10 cellular contexts compared by ENCODE assay signal in genomic region chrX:153913211-153913610, GRCh38. TPM values are rescaled to one million over a fixed set of nuclear protein-coding genes. Genes with fewer than 3 reads are reported as not detected.
"Had no signal": no experiment of that assay in that cellular context is flagged by ENCODE, and none has a peak within 500 bp of the region (broad histone marks: within the 10 kb centered on the region; RNA-seq: fewer than 3 reads in every experiment).

No MANE protein-coding gene starts in this region.

- H3K36me3 ChIP-seq: HAP-1 had no signal

- H3K27ac ChIP-seq: GM23248, HL-60 had no signal

- ATAC-seq: HCT116, HepG2 had no signal

- H3K9me3 ChIP-seq: HAP-1 had no signal

- DNase-seq: GM23248, GOT3, H7, HFFc6 had no signal

- H3K27ac Mint-ChIP-seq: HFFc6 had no signal

- H3K4me1 Mint-ChIP-seq: IgD-negative memory B cell had no signal

- H3K4me3 ChIP-seq: GM23248, HAP-1 had no signal

- H3K9me3 Mint-ChIP-seq: HFFc6, IgD-negative memory B cell had no signal

- H3K4me3 Mint-ChIP-seq: HFFc6, IgD-negative memory B cell had no signal

- H2AFZ ChIP-seq: GM23248 had no signal

- H3K4me1 ChIP-seq: HAP-1 had no signal

RNA-seq across cellular contexts. Expression of gene AVPR2, which starts 8.7 kb away (rescaled TPM):
- total RNA-seq: GM23248, H7, HepG2, HFFc6, HT1080 had no signal
